15 cellular contexts compared by ENCODE assay signal in genomic region chr21:32386195-32386870, GRCh38. TPM values are rescaled to one million over a fixed set of nuclear protein-coding genes. Genes with fewer than 3 reads are reported as not detected.
DNase-seq lines count a peak whose midpoint lies in the region; ATAC-seq, FAIRE-seq and TF ChIP-seq lines count a peak whose summit lies in the region.
"Had no signal": no experiment of that assay in that cellular context is flagged by ENCODE, and none has a peak within 500 bp of the region (broad histone marks: within the 10 kb centered on the region; RNA-seq: fewer than 3 reads in every experiment).

No MANE protein-coding gene starts in this region.

- H3K9me1 ChIP-seq in endothelial cell of umbilical vein (replicated peaks; ENCODE audit: control insufficient read depth, extremely low read depth, insufficient read depth, low read length): no peaks in the 10 kb centered on the region

- no peak overlapping the region for H3K4me3 ChIP-seq in ACC112 (ENCODE audit: low read depth, low read length)
- no peak overlapping the region for H3K4me3 ChIP-seq in MG63
- H3K4me3 ChIP-seq in endothelial cell of umbilical vein (replicated peaks in 1 of 3; ENCODE audit: insufficient read depth in 1 of 3, low read depth in 1 of 3, low read length in 3 of 3): no peak overlapping the region
- no peak overlapping the region for H3K4me3 ChIP-seq in right lobe of liver

- ATAC-seq in right lobe of liver (peak; percentile 73 to 92 (median 85)), HG02852 (IDR thresholded peaks at IDR 0.05; ENCODE audit: unreplicated experiment) (no peak), GM18861 (IDR thresholded peaks at IDR 0.05; ENCODE audit: unreplicated experiment) (no peak)

- peaks cover 28% of the 10 kb centered on the region; the same call in 1 of the 2 replicates for H3K36me3 ChIP-seq in ACC112 (ENCODE audit: insufficient read depth, low read length)
- peaks cover 62% of the 10 kb centered on the region for H3K36me3 ChIP-seq in MG63
- H3K36me3 ChIP-seq in endothelial cell of umbilical vein (ENCODE audit: control insufficient read depth in 2 of 2, extremely low read depth in 1 of 2, insufficient read depth in 2 of 2, low read length in 2 of 2): peaks cover 10 to 17% of the 10 kb centered on the region in 2 experiments
- peaks cover 0 to 31% (median 13%) of the 10 kb centered on the region in 4 donors for H3K36me3 ChIP-seq in right lobe of liver

- BruUV-seq in endothelial cell of umbilical vein (replicated peaks; lab: Mats Ljungman, UMichigan): no TSS peak

- H2AFZ ChIP-seq in ACC112 (ENCODE audit: low read length, unreplicated experiment): no peak overlapping the region
- H2AFZ ChIP-seq in endothelial cell of umbilical vein (ENCODE audit: low read depth, low read length): no peak overlapping the region

- DNase-seq in MG63: peak; percentile 27
- DNase-seq in endothelial cell of umbilical vein (ENCODE audit: low read depth, low spot score): peak; percentile 59
- peak in 2 of 3 donors; percentile 51 to 53 for DNase-seq in right lobe of liver
- no peak for DNase-seq in NCI-H146 (lab: John Stamatoyannopoulos, UW)
- no peak for DNase-seq in COLO829 (ENCODE audit: low spot score)
- DNase-seq: activated T-cell treated with anti-CD3 and anti-CD28 coated beads, Interleukin-2, amount 50 U/mL, for 1 hour; BE2C; brain microvascular endothelial cell; islet precursor cell; RPMI8226; stimulated activated CD8-positive, alpha-beta memory T cell treated with anti-CD3 and anti-CD28 coated beads, Interleukin-4, amount 100 ng/mL, for 48 hours had no signal

- H3K27me3 ChIP-seq in ACC112 (ENCODE audit: insufficient read depth, low read length) (no peaks in the 10 kb centered on the region), MG63 (no peaks in the 10 kb centered on the region), endothelial cell of umbilical vein (ENCODE audit: control insufficient read depth in 2 of 2, insufficient read depth in 2 of 2, low read length in 2 of 2) (no peaks in the 10 kb centered on the region), right lobe of liver (no peaks in the 10 kb centered on the region)
- H3K27me3 ChIP-seq: BE2C, brain microvascular endothelial cell had no signal

- H3K4me1 ChIP-seq in ACC112 (ENCODE audit: control insufficient read depth, insufficient read depth, low read length, unreplicated experiment) (peaks cover 59% of the 10 kb centered on the region), endothelial cell of umbilical vein (ENCODE audit: control insufficient read depth, extremely low read depth, insufficient read depth, low read length) (peaks cover 8% of the 10 kb centered on the region), right lobe of liver (peaks cover 0 to 9% (median under 1%) of the 10 kb centered on the region in 4 donors)
- H3K4me1 ChIP-seq: BE2C had no signal

- H3K79me2 ChIP-seq in ACC112 (ENCODE audit: control insufficient read depth, insufficient read depth, low read length, unreplicated experiment) (peaks cover 53% of the 10 kb centered on the region), endothelial cell of umbilical vein (ENCODE audit: control insufficient read depth, insufficient read depth, low read length) (peaks cover 53% of the 10 kb centered on the region)

- H3K27ac ChIP-seq in ACC112 (ENCODE audit: low read depth, low read length) (peak overlapping the region; percentile 70), endothelial cell of umbilical vein (ENCODE audit: insufficient read depth, low read depth, low read length) (peak overlapping the region; percentile 13), right lobe of liver (no peak overlapping the region)
- H3K27ac ChIP-seq: brain microvascular endothelial cell had no signal

- CTCF ChIA-PET in endothelial cell of umbilical vein (lab: Charles Lee): interaction anchor here (0.7 to 2.0 kb wide), 6 partner anchors 14 to 1068 kb away, joined by 3 to 12 read pairs (median 6); no protein-coding TSS in a partner anchor

- H3K9ac ChIP-seq in endothelial cell of umbilical vein (replicated peaks; ENCODE audit: extremely low read depth, insufficient read depth, low read length): no peak overlapping the region

- dilution Hi-C loops in endothelial cell of umbilical vein (cut with MboI; ENCODE audit: extremely low pct_ligation_motif_present, low sequenced_read_pairs): no loop called here

- no peak for TF ChIP-seq POLR2A in endothelial cell of umbilical vein (IDR thresholded peaks at IDR 0.05; ENCODE audit: low read depth, low read length)
- no peak for TF ChIP-seq POLR2A in right lobe of liver (IDR thresholded peaks at IDR 0.05)

- TF ChIP-seq CTCF in endothelial cell of umbilical vein (IDR thresholded peaks at IDR 0.05; ENCODE audit: extremely low read depth in 1 of 2, insufficient read depth in 1 of 2, low read depth in 1 of 2, low read length in 2 of 2) (no peak), right lobe of liver (IDR thresholded peaks at IDR 0.05) (no peak)

- H3K4me2 ChIP-seq in endothelial cell of umbilical vein (ENCODE audit: insufficient read depth, low read length): peak overlapping the region; percentile 32

- POLR2A ChIA-PET in endothelial cell of umbilical vein (lab: Charles Lee): interaction anchor here (0.5 kb wide), 1 partner anchor 11 kb away, joined by 3 read pairs; no protein-coding TSS in a partner anchor

- no peaks in the 10 kb centered on the region for H3K9me3 ChIP-seq in MG63
- H3K9me3 ChIP-seq in endothelial cell of umbilical vein (replicated peaks; ENCODE audit: control insufficient read depth, insufficient read depth, low read length): no peaks in the 10 kb centered on the region
- H3K9me3 ChIP-seq in right lobe of liver: no peaks in the 10 kb centered on the region
- H3K9me3 ChIP-seq: BE2C had no signal

- 40% methylated on average over 5 of the region's 6 CpGs for WGBS in right lobe of liver (ENCODE audit: insufficient coverage, low coverage, low lambda C conversion rate, missing lambda C conversion rate)

- intact Hi-C loops in endothelial cell of umbilical vein (cut with micrococcal nuclease): no loop called here
- intact Hi-C loops in right lobe of liver (cut with DNase I): no loop called here

- H4K20me1 ChIP-seq in endothelial cell of umbilical vein (replicated peaks; ENCODE audit: control insufficient read depth, extremely low read depth, insufficient read depth, low read length): no peaks in the 10 kb centered on the region

- FAIRE-seq in endothelial cell of umbilical vein (lab: Jason Lieb, UNC): peak; percentile 80
- FAIRE-seq: GM18507 had no signal

TF ChIP-seq in endothelial cell of umbilical vein, 7 proteins besides CTCF, POLR2A, EP300 and RAD21:
- TF ChIP-seq EZH2 (IDR thresholded peaks at IDR 0.05; ENCODE audit: borderline replicate concordance, low read depth, low read length, severe bottlenecking) (no peak), MYC (IDR thresholded peaks at IDR 0.05; ENCODE audit: low read depth, low read length) (no peak), GATA2 (IDR thresholded peaks at IDR 0.05; ENCODE audit: insufficient read depth, insufficient read length, low read depth, low read length) (no peak), FOS (IDR thresholded peaks at IDR 0.05; ENCODE audit: borderline replicate concordance, insufficient read depth, low read length) (no peak), POLR2AphosphoS5 (IDR thresholded peaks at IDR 0.05; ENCODE audit: insufficient read depth, low read depth, low read length) (no peak), JUN (IDR thresholded peaks at IDR 0.05; ENCODE audit: borderline replicate concordance, insufficient read depth, insufficient read length, low read depth) (no peak)
- TF ChIP-seq, protein P1, sequence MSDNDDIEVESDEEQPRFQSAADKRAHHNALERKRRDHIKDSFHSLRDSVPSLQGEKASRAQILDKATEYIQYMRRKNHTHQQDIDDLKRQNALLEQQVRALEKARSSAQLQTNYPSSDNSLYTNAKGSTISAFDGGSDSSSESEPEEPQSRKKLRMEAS (IDR thresholded peaks at IDR 0.05; ENCODE audit: insufficient read depth, insufficient read length): no peak

RNA-seq across cellular contexts. Expression of gene URB1, which starts 6.5 kb away (rescaled TPM):
- 14.1 and 15.9 TPM in 2 replicates for total RNA-seq in MG63 (2014; rRNA removed; shearing (Covaris generic); ENCODE audit: low replicate concordance)
- total RNA-seq in endothelial cell of umbilical vein: 21.4 and 27.3 TPM in 2 replicates
- 8.0 and 8.3 TPM in 2 replicates for polyA plus RNA-seq in endothelial cell of umbilical vein
- polyA plus RNA-seq in endothelial cell of umbilical vein (2011; cell fraction: cytosol; rRNA removed): 6.2 and 6.3 TPM in 2 replicates
- 19.7 and 22.7 TPM in 2 replicates for polyA plus RNA-seq in endothelial cell of umbilical vein (2011; cell fraction: nucleus; rRNA removed)
- polyA plus RNA-seq in endothelial cell of umbilical vein (2012): 11.0 and 11.1 TPM in 2 replicates
- 21.8 and 25.2 TPM in 2 replicates for polyA minus RNA-seq in endothelial cell of umbilical vein
- polyA minus RNA-seq in endothelial cell of umbilical vein (2011; cell fraction: cytosol; rRNA and poly(A)+ RNA removed): 14.5 TPM
- 27.3 and 29.6 TPM in 2 replicates for polyA minus RNA-seq in endothelial cell of umbilical vein (2011; cell fraction: nucleus; rRNA and poly(A)+ RNA removed)
- 10 to 100 TPM in 3 of 6 experiments, 1 to 10 TPM in 3; 6.3 to 13.6 (median 9.8) TPM for total RNA-seq in right lobe of liver

RNA-seq across cellular contexts. Expression of gene EVA1C, which starts 26.2 kb away (rescaled TPM):
- not detected in 2 replicates for total RNA-seq in MG63 (2014; rRNA removed; shearing (Covaris generic); ENCODE audit: low replicate concordance)
- total RNA-seq in endothelial cell of umbilical vein (31.7 and 38.6 TPM in 2 replicates), right lobe of liver (1 to 10 TPM; 2.4 to 5.9 (median 4.2) TPM)
- 22.8 and 29.8 TPM in 2 replicates for polyA plus RNA-seq in endothelial cell of umbilical vein
- 28.8 and 32.0 TPM in 2 replicates for polyA plus RNA-seq in endothelial cell of umbilical vein (2011; cell fraction: cytosol; rRNA removed)
- 31.4 and 32.5 TPM in 2 replicates for polyA plus RNA-seq in endothelial cell of umbilical vein (2011; cell fraction: nucleus; rRNA removed)
- 48.2 and 52.3 TPM in 2 replicates for polyA plus RNA-seq in endothelial cell of umbilical vein (2012)
- polyA minus RNA-seq in endothelial cell of umbilical vein: 29.1 and 34.6 TPM in 2 replicates
- polyA minus RNA-seq in endothelial cell of umbilical vein (2011; cell fraction: cytosol; rRNA and poly(A)+ RNA removed): 33.8 TPM
- polyA minus RNA-seq in endothelial cell of umbilical vein (2011; cell fraction: nucleus; rRNA and poly(A)+ RNA removed): 62.3 and 65.1 TPM in 2 replicates

Comparison
In these comparisons a context has a peak if more than half of its experiments do, and no peak if none do; other contexts are left out.
1. H3K27ac ChIP-seq: peak in ACC112 (single experiment) and endothelial cell of umbilical vein (single experiment); none in right lobe of liver (0 of 3).
2. DNase-seq: peak in MG63 (single experiment), endothelial cell of umbilical vein (single experiment) and right lobe of liver (2 of 3); none in NCI-H146 (single experiment) and COLO829 (single experiment).
3. ATAC-seq: peak in right lobe of liver (4 of 4); none in HG02852 (single experiment) and GM18861 (single experiment).